Comparison of ENCODE assay signal across 8 cellular contexts in the genomic region with DNA sequence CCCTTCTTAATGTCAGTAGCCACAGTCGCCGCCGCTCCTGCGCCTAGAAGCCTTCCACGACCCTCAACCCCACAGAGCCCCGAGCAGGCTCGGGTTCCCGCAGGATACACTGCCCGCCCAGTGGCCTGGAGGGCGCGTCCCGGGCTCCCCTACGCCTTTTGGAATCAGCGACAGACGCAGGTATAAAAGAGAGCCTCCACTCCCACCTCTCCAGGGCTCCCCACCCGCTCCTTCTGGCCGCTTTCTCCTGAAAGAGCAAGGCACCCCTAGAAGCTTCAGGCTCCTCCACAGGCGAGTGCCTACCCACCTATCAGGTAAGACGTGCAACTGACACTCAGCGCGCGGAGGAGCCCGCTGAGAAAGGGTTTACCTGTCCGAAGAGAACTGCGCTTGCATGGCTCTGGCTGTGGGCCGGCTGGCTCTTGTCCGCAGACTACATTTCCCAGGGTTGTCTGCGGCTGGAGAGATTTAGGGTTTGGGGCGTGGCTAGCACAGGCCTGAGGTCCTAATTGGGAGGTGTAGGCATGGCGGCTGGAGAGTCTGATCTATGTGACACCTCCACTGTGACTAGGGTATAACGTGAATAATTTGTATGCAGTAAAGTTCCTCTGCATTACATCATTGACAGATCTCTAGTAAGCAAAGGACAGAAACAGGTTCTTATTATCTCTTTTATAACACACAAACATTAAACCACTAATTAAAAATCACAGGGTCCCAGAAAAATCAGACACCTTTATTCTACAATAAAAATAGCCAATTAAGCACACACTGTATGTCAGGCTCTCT. TPM values are rescaled to one million over a fixed set of nuclear protein-coding genes. Genes with fewer than 3 reads are reported as not detected.
DNase-seq lines count a peak whose midpoint lies in the region; ATAC-seq and TF ChIP-seq lines count a peak whose summit lies in the region.

No MANE protein-coding gene starts in this region.

- DNase-seq in BE2C (peak; percentile 56), HCT116 (ENCODE audit: low read depth, low spot score) (peak; percentile 86), NCI-H526 (lab: John Stamatoyannopoulos, UW) (peak; percentile 66 to 85), activated T-cell treated with anti-CD3 and anti-CD28 coated beads for 24 hours (ENCODE audit: low read depth) (peak; percentile 70), epithelial cell of prostate (ENCODE audit: low read depth, low spot score) (peak; percentile 39), mesothelial cell of epicardium (ENCODE audit: low spot score in 2 of 2, unreplicated experiment in 2 of 2) (peak; percentile 43 to 74), COLO829 (ENCODE audit: low spot score) (no peak)
- peak; percentile 41 for DNase-seq in stimulated activated CD8-positive, alpha-beta memory T cell treated with anti-CD3 and anti-CD28 coated beads, Interleukin-12 subunit alpha, Interleukin-12 subunit beta, amount 100 ng/mL, for 4 hours (ENCODE audit: low read depth)

- H3K4me1 ChIP-seq in BE2C (no peaks in the 10 kb centered on the region), HCT116 (ENCODE audit: control insufficient read depth in 1 of 2, insufficient read depth in 2 of 2, low read length in 2 of 2) (peaks cover 12 to 17% of the 10 kb centered on the region in 2 experiments)

- POLR2A ChIA-PET in HCT116 (lab: Charles Lee) = interaction anchor here (0.6 kb wide), 1 partner anchor 99 kb away, joined by 3 read pairs; no protein-coding TSS in a partner anchor

- no peaks in the 10 kb centered on the region for H3K79me2 ChIP-seq in HCT116 (ENCODE audit: insufficient read depth, low read length)

- no peaks in the 10 kb centered on the region for H3K36me3 ChIP-seq in BE2C
- no peaks in the 10 kb centered on the region for H3K36me3 ChIP-seq in HCT116 (ENCODE audit: control insufficient read depth in 1 of 2, insufficient read depth in 2 of 2, low read length in 2 of 2)

- peaks cover 1% of the 10 kb centered on the region for H3K36me3 Mint-ChIP-seq in mesothelial cell of epicardium

- no peaks in the 10 kb centered on the region for H3K27me3 Mint-ChIP-seq in mesothelial cell of epicardium (ENCODE audit: low read depth)

- peaks cover 24% of the 10 kb centered on the region for H3K4me1 Mint-ChIP-seq in mesothelial cell of epicardium

- H3K9ac ChIP-seq in HCT116 (ENCODE audit: low read length) = peak overlapping the region; percentile 70

- peak overlapping the region; percentile 77 for H3K4me3 ChIP-seq in BE2C (ENCODE audit: low read depth, low read length)
- peak overlapping the region; percentile 76 to 78 for H3K4me3 ChIP-seq in HCT116 (replicated peaks in 1 of 2; ENCODE audit: low read depth in 1 of 2, low read length in 2 of 2)

- no peaks in the 10 kb centered on the region for H3K9me3 Mint-ChIP-seq in mesothelial cell of epicardium

- CTCF ChIA-PET in HCT116 (lab: Charles Lee) = interaction anchor here (0.7 kb wide), 1 partner anchor 178 kb away, joined by 3 read pairs; no protein-coding TSS in a partner anchor

- H3K9me2 ChIP-seq in HCT116 (ENCODE audit: insufficient read depth) = no peaks in the 10 kb centered on the region

- no peak for TF ChIP-seq RAD21 in HCT116 (IDR thresholded peaks at IDR 0.05; ENCODE audit: low read depth)

- H3K27me3 ChIP-seq in BE2C (peaks cover 3% of the 10 kb centered on the region; the same call in 1 of the 2 replicates), HCT116 (ENCODE audit: insufficient read depth, low read length) (no peaks in the 10 kb centered on the region)

- BruUV-seq in HCT116 (replicated peaks; lab: Mats Ljungman, UMichigan) = TSS peak; percentile 69

- H2AFZ ChIP-seq in HCT116 (ENCODE audit: low read depth, low read length, poor library complexity, severe bottlenecking) = peak overlapping the region; percentile 97

- no peaks in the 10 kb centered on the region for H3K9me3 ChIP-seq in BE2C
- no peaks in the 10 kb centered on the region for H3K9me3 ChIP-seq in HCT116 (ENCODE audit: control insufficient read depth in 1 of 2, insufficient read depth in 1 of 2, low read depth in 1 of 2, low read length in 2 of 2)

- H4K20me1 ChIP-seq in HCT116 (ENCODE audit: insufficient read depth) = no peaks in the 10 kb centered on the region

- ATAC-seq in HCT116 = peak; percentile 95

- peak overlapping the region; percentile 61 for H3K27ac ChIP-seq in HCT116 (ENCODE audit: low read depth, low read length)
- peak overlapping the region; percentile 53 for H3K27ac ChIP-seq in epithelial cell of prostate

- H3K4me3 Mint-ChIP-seq in mesothelial cell of epicardium = peak overlapping the region; percentile 97

- RAD21 ChIA-PET in HCT116 (lab: Charles Lee; ENCODE audit: low non-redundant PET in 1 of 2, low total read pairs in 2 of 2, uncharacterized antibody in 2 of 2, unreplicated experiment in 2 of 2) = no interaction called here

- peak overlapping the region; percentile 92 for H3K4me2 ChIP-seq in HCT116 (ENCODE audit: low read length)

- TF ChIP-seq CTCF in BE2C (IDR thresholded peaks at IDR 0.05; ENCODE audit: low read depth, low read length) (no peak), HCT116 (IDR thresholded peaks at IDR 0.05 in 2 of 3, conservative IDR thresholded peaks at IDR 0.05 in 1 of 3; ENCODE audit: borderline replicate concordance in 1 of 3, insufficient read depth in 1 of 3, low read depth in 2 of 3, low read length in 2 of 3) (no peak), mesothelial cell of epicardium (IDR thresholded peaks at IDR 0.05; ENCODE audit: unreplicated experiment) (no peak)

- no peak for TF ChIP-seq POLR2A in HCT116 (IDR thresholded peaks at IDR 0.05; ENCODE audit: borderline replicate concordance, extremely low read depth, insufficient read depth, insufficient read length)

- intact Hi-C loops in HCT116 (cut with micrococcal nuclease) = no loop called here

- H3K27ac Mint-ChIP-seq in mesothelial cell of epicardium = peak overlapping the region; percentile 81

TF ChIP-seq in HCT116, 20 proteins besides CTCF, POLR2A, EP300 and RAD21:
- 0 out of 2 replicates have a peak, but pooled peaks have one; percentile 18 for TF ChIP-seq ZFX (IDR thresholded peaks at IDR 0.05)
- TF ChIP-seq CEBPB (IDR thresholded peaks at IDR 0.05; ENCODE audit: low read depth) = no peak
- TF ChIP-seq SP1 (IDR thresholded peaks at IDR 0.05; ENCODE audit: low read depth) = peak; percentile 44; the same call in 1 of the 2 replicates
- 0 out of 2 replicates have a peak, but pooled peaks have one; percentile 28 for TF ChIP-seq SIN3A (IDR thresholded peaks at IDR 0.05; ENCODE audit: low read depth)
- no peak for TF ChIP-seq EZH2 (IDR thresholded peaks at IDR 0.05)
- TF ChIP-seq TCF7L2 (IDR thresholded peaks at IDR 0.05; ENCODE audit: borderline replicate concordance, extremely low read depth, insufficient read depth, insufficient read length) = peak; percentile 71
- TF ChIP-seq POLR2AphosphoS5 (IDR thresholded peaks at IDR 0.05; ENCODE audit: low read depth, low read length) = peak; percentile 66; the same call in 1 of the 2 replicates
- peak; percentile 80 for TF ChIP-seq YY1 (IDR thresholded peaks at IDR 0.05; ENCODE audit: extremely low read depth, insufficient replicate concordance, low read depth, low read length)
- TF ChIP-seq SRF (IDR thresholded peaks at IDR 0.05; ENCODE audit: low read depth) = 0 out of 2 replicates have a peak, but pooled peaks have one; percentile 38

RNA-seq across cellular contexts. Expression of a gene that starts 13.5 kb away (rescaled TPM):
- polyA plus RNA-seq in BE2C (2012; ENCODE audit: insufficient read depth, insufficient read length, low read depth) = 0.46 TPM
- 1.1 TPM for total RNA-seq in HCT116 (2021; ENCODE audit: unreplicated experiment)
- 1.1 and 1.4 TPM in 2 replicates for polyA plus RNA-seq in HCT116 (2012)
- total RNA-seq in mesothelial cell of epicardium = 10.3 to 11.1 TPM (median 10.8 TPM) in 3 replicates
